Comparison of ENCODE assay signal across 2 cellular contexts in genomic region chr2:183123117-183123958, GRCh38.
TF ChIP-seq lines count a peak whose summit lies in the region.

No MANE protein-coding gene starts in this region.

TF ChIP-seq in H1, 55 proteins besides CTCF, POLR2A, EP300 and RAD21 (continues in another document):
- no peak for TF ChIP-seq TEAD4 (IDR thresholded peaks at IDR 0.05; ENCODE audit: low read depth, low read length)
- TF ChIP-seq KDM4A (IDR thresholded peaks at IDR 0.05; ENCODE audit: low read depth, low read length, severe bottlenecking), result no peak
- no peak for TF ChIP-seq ATF2 (IDR thresholded peaks at IDR 0.05; ENCODE audit: low read length)
- no peak for TF ChIP-seq CREB1 (IDR thresholded peaks at IDR 0.05)
- no peak for TF ChIP-seq FOSL1 (IDR thresholded peaks at IDR 0.05; ENCODE audit: insufficient read depth, low read depth, low read length)
- TF ChIP-seq MAX (IDR thresholded peaks at IDR 0.05), result no peak
- TF ChIP-seq GABPA (IDR thresholded peaks at IDR 0.05; ENCODE audit: borderline replicate concordance, insufficient read depth, low read length), result no peak
- no peak for TF ChIP-seq GTF2F1 (IDR thresholded peaks at IDR 0.05; ENCODE audit: borderline replicate concordance, low read depth, low read length)
- TF ChIP-seq SP4 (IDR thresholded peaks at IDR 0.05; ENCODE audit: low read length), result no peak
- no peak for TF ChIP-seq JUND (IDR thresholded peaks at IDR 0.05; ENCODE audit: low read length)
- TF ChIP-seq RBBP5 (IDR thresholded peaks at IDR 0.05; ENCODE audit: borderline replicate concordance, low read depth, low read length), result no peak
- no peak for TF ChIP-seq HDAC6 (IDR thresholded peaks at IDR 0.05; ENCODE audit: low read depth, low read length)
- no peak for TF ChIP-seq CHD7 (IDR thresholded peaks at IDR 0.05; ENCODE audit: insufficient replicate concordance, low read length)
- TF ChIP-seq CEBPB (IDR thresholded peaks at IDR 0.05; ENCODE audit: low read depth, low read length), result no peak
- no peak for TF ChIP-seq EZH2 (IDR thresholded peaks at IDR 0.05; ENCODE audit: low read depth, low read length, severe bottlenecking)
- TF ChIP-seq RXRA (IDR thresholded peaks at IDR 0.05; ENCODE audit: insufficient read depth, low read depth, low read length), result no peak
- no peak for TF ChIP-seq BRCA1 (IDR thresholded peaks at IDR 0.05; ENCODE audit: low read depth, low read length)

TF ChIP-seq in neural cell, 6 proteins besides CTCF, POLR2A, EP300 and RAD21:
- no peak for TF ChIP-seq TAF1 (IDR thresholded peaks at IDR 0.05; ENCODE audit: low read depth)
- no peak for TF ChIP-seq SMC3 (conservative IDR thresholded peaks at IDR 0.05; ENCODE audit: poor library complexity)
- no peak for TF ChIP-seq REST (IDR thresholded peaks at IDR 0.05; ENCODE audit: borderline replicate concordance)
- no peak for TF ChIP-seq MXI1 (conservative IDR thresholded peaks at IDR 0.05; ENCODE audit: poor library complexity, severe bottlenecking)
- TF ChIP-seq POLR2AphosphoS5 (IDR thresholded peaks at IDR 0.05), result no peak
- TF ChIP-seq EZH2 (IDR thresholded peaks at IDR 0.05; ENCODE audit: borderline replicate concordance, insufficient read depth, low read length, poor library complexity, severe bottlenecking), result no peak
